1 cellular context compared by ENCODE assay signal in genomic region chr5:174606646-174607045, GRCh38.
TF ChIP-seq lines count a peak whose summit lies in the region.

No MANE protein-coding gene starts in this region.

TF ChIP-seq in H1, 55 proteins besides CTCF, POLR2A, EP300 and RAD21 (continued from another document):
- TF ChIP-seq CHD7 (IDR thresholded peaks at IDR 0.05; ENCODE audit: insufficient replicate concordance, low read length), result no peak
- no peak for TF ChIP-seq KDM4A (IDR thresholded peaks at IDR 0.05; ENCODE audit: low read depth, low read length, severe bottlenecking)
- TF ChIP-seq JUND (IDR thresholded peaks at IDR 0.05; ENCODE audit: low read length), result no peak
- no peak for TF ChIP-seq GABPA (IDR thresholded peaks at IDR 0.05; ENCODE audit: borderline replicate concordance, insufficient read depth, low read length)
- no peak for TF ChIP-seq CHD1 (IDR thresholded peaks at IDR 0.05; ENCODE audit: low read depth, low read length)
